1 cellular context compared by ENCODE assay signal in genomic region chr11:63764201-63764711, GRCh38.
TF ChIP-seq lines count a peak whose summit lies in the region.

No MANE protein-coding gene starts in this region.

TF ChIP-seq in K562, 482 proteins besides CTCF, POLR2A, EP300 and RAD21 (continued from another document):
- TF ChIP-seq ZHX1 (conservative IDR thresholded peaks at IDR 0.05; ENCODE audit: low read length) = no peak
